Comparison of ENCODE assay signal across 11 cellular contexts in genomic region chr6:113182370-113183141, GRCh38.
A peak's percentile ranks its signal among the peaks of the same experiment; 100 is the strongest.
DNase-seq lines count a peak whose midpoint lies in the region; ATAC-seq, FAIRE-seq and TF ChIP-seq lines count a peak whose summit lies in the region.
"Had no signal": no experiment of that assay in that cellular context is flagged by ENCODE, and none has a peak within 500 bp of the region (broad histone marks: within the 10 kb centered on the region; RNA-seq: fewer than 3 reads in every experiment).

No MANE protein-coding gene starts in this region.

- H3K9ac ChIP-seq in mesendoderm (ENCODE audit: low read length) = no peak overlapping the region

- H3K36me3 ChIP-seq in mesendoderm (ENCODE audit: control insufficient read depth, insufficient read depth, low read length) = no peaks in the 10 kb centered on the region

- H3K79me2 ChIP-seq in mesendoderm (ENCODE audit: control insufficient read depth, insufficient read depth, low read length) = no peaks in the 10 kb centered on the region

- WGBS in mesendoderm (ENCODE audit: extremely low coverage, insufficient coverage, low lambda C conversion rate) = no CpG with 5 or more reads among the region's 3 CpGs
- WGBS in lower leg skin, 2 donors = 37 to 39% methylated on average over 3 of the region's 3 CpGs

- no peak for ATAC-seq in GM21381 (IDR thresholded peaks at IDR 0.05; ENCODE audit: unreplicated experiment)
- ATAC-seq: K562 had no signal

- no peak for DNase-seq in D721Med (ENCODE audit: insufficient read length, low spot score)
- DNase-seq in NCI-H146 (lab: John Stamatoyannopoulos, UW) = peak; percentile 30
- DNase-seq in astrocyte of the cerebellum (ENCODE audit: low read depth) = peak; percentile 42
- DNase-seq in mesendoderm = peak; percentile 49
- DNase-seq in HuH-7.5 (ENCODE audit: low spot score) = no peak
- DNase-seq in NCI-H2227 treated with DMSO at 0.1 percent for 48 hours (lab: John Stamatoyannopoulos, UW) = no peak
- no peak for DNase-seq in lower leg skin (ENCODE audit: low spot score in 2 of 2)
- DNase-seq: activated naive CD4-positive, alpha-beta T cell; T-helper 9 cell had no signal

- no peak overlapping the region for H3K4me3 ChIP-seq in astrocyte of the cerebellum (ENCODE audit: low read depth, low read length)
- no peak overlapping the region for H3K4me3 ChIP-seq in mesendoderm (ENCODE audit: low read length)
- no peak overlapping the region for H3K4me3 ChIP-seq in lower leg skin (ENCODE audit: low read depth, poor library complexity, severe bottlenecking)
- H3K4me3 ChIP-seq: K562 had no signal

- H3K79me1 ChIP-seq in mesendoderm (ENCODE audit: low read length) = no peaks in the 10 kb centered on the region

- no peak overlapping the region for H4K5ac ChIP-seq in mesendoderm (ENCODE audit: low read length)

- H3K23ac ChIP-seq in mesendoderm (ENCODE audit: low read length) = no peak overlapping the region

- FAIRE-seq in D721Med (lab: Jason Lieb, UNC) = peak; percentile 78
- FAIRE-seq: K562 had no signal

- intact Hi-C loops in lower leg skin (cut with DNase I; ENCODE audit: low total_unique reads) = no loop called here

- no peak for TF ChIP-seq POLR2A in lower leg skin (IDR thresholded peaks at IDR 0.05)

- no peak overlapping the region for H3K4ac ChIP-seq in mesendoderm (ENCODE audit: low read depth, low read length)

- no peak overlapping the region for H3K4me2 ChIP-seq in mesendoderm (ENCODE audit: low read length)

- H3K27me3 ChIP-seq in mesendoderm (ENCODE audit: insufficient read depth, low read length, poor library complexity) = no peaks in the 10 kb centered on the region

- no peak overlapping the region for H3K56ac ChIP-seq in mesendoderm (ENCODE audit: low read length)

- no peak overlapping the region for H4K8ac ChIP-seq in mesendoderm (ENCODE audit: low read depth, low read length)

- in situ Hi-C loops in astrocyte of the cerebellum (cut with HindIII; ENCODE audit: low sequenced_read_pairs) = no loop called here

- H3K27ac ChIP-seq in mesendoderm (ENCODE audit: low read depth, low read length) = no peak overlapping the region

- no peak overlapping the region for H2BK15ac ChIP-seq in mesendoderm (replicated peaks; ENCODE audit: low read depth)

- no peak overlapping the region for H2AK5ac ChIP-seq in mesendoderm (ENCODE audit: low read length)

- TF ChIP-seq CTCF in D721Med (IDR thresholded peaks at IDR 0.05; ENCODE audit: insufficient read depth, missing control alignments) (no peak), astrocyte of the cerebellum (IDR thresholded peaks at IDR 0.05; ENCODE audit: low read depth, low read length, missing control alignments) (no peak), lower leg skin (IDR thresholded peaks at IDR 0.05) (no peak)

- H3K18ac ChIP-seq in mesendoderm (ENCODE audit: low read length) = no peak overlapping the region

- no peaks in the 10 kb centered on the region for H3K4me1 ChIP-seq in mesendoderm (ENCODE audit: control insufficient read depth, low read depth, low read length)

- no peak overlapping the region for H2BK5ac ChIP-seq in mesendoderm (ENCODE audit: low read length)

- H2BK120ac ChIP-seq in mesendoderm (ENCODE audit: low read depth, low read length) = no peak overlapping the region

Comparison
In these comparisons a context has a peak if more than half of its experiments do, and no peak if none do; other contexts are left out.
1. DNase-seq: peak in NCI-H146 (single experiment), astrocyte of the cerebellum (single experiment) and mesendoderm (single experiment); none in D721Med (single experiment), HuH-7.5 (single experiment), NCI-H2227 treated with DMSO at 0.1 percent for 48 hours (single experiment) and lower leg skin (0 of 2).